Comparison of ENCODE assay signal across 8 cellular contexts in genomic region chr9:75238311-75238976, GRCh38.
A peak's percentile ranks its signal among the peaks of the same experiment; 100 is the strongest.
DNase-seq lines count a peak whose midpoint lies in the region; FAIRE-seq and TF ChIP-seq lines count a peak whose summit lies in the region.

No MANE protein-coding gene starts in this region.

- no peaks in the 10 kb centered on the region for H3K9me3 ChIP-seq in suprapubic skin

- peak overlapping the region; percentile 62 for H3K27ac ChIP-seq in suprapubic skin

- no peaks in the 10 kb centered on the region for H3K27me3 ChIP-seq in suprapubic skin

- no peak overlapping the region for H3K4me3 Mint-ChIP-seq in chondrocyte (ENCODE audit: unreplicated experiment)

- FAIRE-seq in H54 (lab: Jason Lieb, UNC) = peak; percentile 84

- TF ChIP-seq POLR2A in H54 (IDR thresholded peaks at IDR 0.05; ENCODE audit: low read depth, low read length) (no peak), suprapubic skin (IDR thresholded peaks at IDR 0.05) (no peak)

- DNase-seq in ACHN (peak; percentile 42), GM03348 (ENCODE audit: low spot score) (peak; percentile 48), H54 (ENCODE audit: insufficient read length, low spot score) (peak; percentile 39), KBM-7 (peak; percentile 70), SW480 (ENCODE audit: low spot score) (peak; percentile 62), chondrocyte (ENCODE audit: low spot score) (no peak), lung microvascular endothelial cell (ENCODE audit: low read depth in 2 of 2) (peak; percentile 76 to 85), suprapubic skin (ENCODE audit: low spot score in 2 of 2) (no peak)

- 44% methylated on average over 11 of the region's 11 CpGs for whole genome bisulfite sequencing in suprapubic skin

- peaks cover 7% of the 10 kb centered on the region for H3K4me1 ChIP-seq in suprapubic skin

- no peaks in the 10 kb centered on the region for H3K9me3 Mint-ChIP-seq in chondrocyte (ENCODE audit: low read depth)

- TF ChIP-seq EP300 in suprapubic skin (IDR thresholded peaks at IDR 0.05) = no peak

- peaks cover 1% of the 10 kb centered on the region for H3K36me3 Mint-ChIP-seq in chondrocyte (ENCODE audit: low read depth)

- no peak overlapping the region for H3K4me3 ChIP-seq in suprapubic skin

- peaks cover 5% of the 10 kb centered on the region for H3K4me1 Mint-ChIP-seq in chondrocyte (ENCODE audit: low read depth)

- in situ Hi-C loops in ACHN (cut with HindIII; ENCODE audit: low pct_ligation_motif_present, low pct_unique_long_range_greater_than_20kb, low sequenced_read_pairs) = no loop called here
- in situ Hi-C loops in KBM-7 (cut with MboI; ENCODE audit: low pct_unique_long_range_greater_than_20kb, low sequenced_read_pairs) = no loop called here

- H3K27ac Mint-ChIP-seq in chondrocyte (ENCODE audit: unreplicated experiment) = no peak overlapping the region

- TF ChIP-seq CTCF in chondrocyte (IDR thresholded peaks at IDR 0.05) (peak; percentile 83), suprapubic skin (IDR thresholded peaks at IDR 0.05) (peak; percentile 27 to 55)

- H3K36me3 ChIP-seq in suprapubic skin = no peaks in the 10 kb centered on the region

- peaks cover 13% of the 10 kb centered on the region for H3K27me3 Mint-ChIP-seq in chondrocyte (ENCODE audit: low read depth)

Comparison
In these comparisons a context has a peak if more than half of its experiments do, and no peak if none do; other contexts are left out.
1. DNase-seq: peak in ACHN (single experiment), GM03348 (single experiment), H54 (single experiment), KBM-7 (single experiment), SW480 (single experiment) and lung microvascular endothelial cell (2 of 2); none in chondrocyte (single experiment) and suprapubic skin (0 of 2).